Comparison of ENCODE assay signal across 8 cellular contexts in genomic region chr6:24774696-24775519, GRCh38. TPM values are rescaled to one million over a fixed set of nuclear protein-coding genes. Genes with fewer than 3 reads are reported as not detected.
DNase-seq lines count a peak whose midpoint lies in the region; ATAC-seq and TF ChIP-seq lines count a peak whose summit lies in the region.

GMNN (plus strand) TSS chr6:24774937; CDS start chr6:24777247, 2,310 bp downstream.

- no peak for TF ChIP-seq CTCF in Loucy (conservative IDR thresholded peaks at IDR 0.05; ENCODE audit: low read length)
- TF ChIP-seq CTCF in RWPE2 (IDR thresholded peaks at IDR 0.05; ENCODE audit: poor library complexity, severe bottlenecking): no peak
- TF ChIP-seq CTCF in fibroblast of mammary gland (conservative IDR thresholded peaks at IDR 0.05; ENCODE audit: control insufficient read depth, insufficient read depth, low read depth, low read length): no peak

- peak within 1 kb of the TSS; percentile 95 for H3K9ac ChIP-seq in Loucy (ENCODE audit: low read depth, low read length, poor library complexity, severe bottlenecking)

- H3K27me3 ChIP-seq in H7 (ENCODE audit: control insufficient read depth, insufficient read depth, low read length) (no peaks in the 10 kb centered on the region), Loucy (ENCODE audit: insufficient read depth, low read length, poor library complexity, severe bottlenecking) (no peaks in the 10 kb centered on the region), RWPE2 (ENCODE audit: insufficient read depth, poor library complexity, severe bottlenecking) (no peaks in the 10 kb centered on the region)

- DNase-seq in ELR (ENCODE audit: low read depth): peak; percentile 97
- DNase-seq in H7: peak; percentile 97
- DNase-seq in RWPE2 (ENCODE audit: low spot score): peak; percentile 96
- peak; percentile 95 for DNase-seq in activated T-helper 2 cell treated with anti-CD3 and anti-CD28 coated beads, Interferon-gamma antibody, Interleukin-2, Interleukin-4, amounts not matched to agents 10 μg/mL and 5 μg/mL and 100 μg/mL, durations not matched to agents 14 hours and 24 hours and 36 hours (ENCODE audit: low spot score)
- peak; percentile 91 for DNase-seq in fibroblast of mammary gland (ENCODE audit: low read depth)
- peak; percentile 93 to 99 (median 96) for DNase-seq in naive thymus-derived CD8-positive, alpha-beta T cell
- DNase-seq in stimulated activated naive B cell treated with anti-CD40 and anti-IgM and Interleukin-4, amounts not matched to agents 10 μg/mL and 1 μg/mL and 100 μg/mL, for 72 hours: peak; percentile 94

- peak within 1 kb of the TSS; percentile 98 for H3K4me2 ChIP-seq in Loucy (ENCODE audit: low read depth, low read length, poor library complexity, severe bottlenecking)

- H3F3A ChIP-seq in Loucy (ENCODE audit: low read depth): no peaks in the 10 kb centered on the region

- H3K4me3 ChIP-seq in H7 (ENCODE audit: insufficient read depth, low read depth, low read length): peak within 1 kb of the TSS; percentile 100
- H3K4me3 ChIP-seq in Loucy (ENCODE audit: low read length, poor library complexity, severe bottlenecking): peak within 1 kb of the TSS; percentile 92
- peak within 1 kb of the TSS; percentile 92 for H3K4me3 ChIP-seq in RWPE2 (ENCODE audit: severe bottlenecking)
- peak within 1 kb of the TSS; percentile 87 for H3K4me3 ChIP-seq in fibroblast of mammary gland (ENCODE audit: control insufficient read depth, low read depth, low read length)

- H3K79me2 ChIP-seq in Loucy (ENCODE audit: insufficient read depth, low read length): peaks cover 47% of the 10 kb centered on the region

- POLR2A ChIA-PET in naive thymus-derived CD8-positive, alpha-beta T cell (lab: Charles Lee): interaction anchor here (0.6 to 2.8 kb wide), 4 partner anchors 53 to 234 kb away, joined by 3 to 15 read pairs (median 4); no protein-coding TSS in a partner anchor

- peak within 1 kb of the TSS; percentile 85 for H3K27ac ChIP-seq in RWPE2 (ENCODE audit: poor library complexity, severe bottlenecking)

- H3K36me3 Mint-ChIP-seq in activated T-helper 2 cell treated with anti-CD3 and anti-CD28 coated beads, Interferon-gamma antibody, Interleukin-2, Interleukin-4, amounts not matched to agents 10 μg/mL and 5 μg/mL and 100 μg/mL, durations not matched to agents 14 hours and 24 hours and 36 hours (ENCODE audit: low read depth): peaks cover 31% of the 10 kb centered on the region
- H3K36me3 Mint-ChIP-seq in naive thymus-derived CD8-positive, alpha-beta T cell: peaks cover 0 to 3% (median 0%) of the 10 kb centered on the region in 3 donors
- peaks cover 7 to 9% of the 10 kb centered on the region in 2 donors for H3K36me3 Mint-ChIP-seq in stimulated activated naive B cell treated with anti-CD40 and anti-IgM and Interleukin-4, amounts not matched to agents 10 μg/mL and 1 μg/mL and 100 μg/mL, for 72 hours

- H4K20me1 ChIP-seq in Loucy (ENCODE audit: insufficient read depth, low read length, poor library complexity, severe bottlenecking): peaks cover 49% of the 10 kb centered on the region

- peaks cover 30% of the 10 kb centered on the region for H3K4me1 Mint-ChIP-seq in activated T-helper 2 cell treated with anti-CD3 and anti-CD28 coated beads, Interferon-gamma antibody, Interleukin-2, Interleukin-4, amounts not matched to agents 10 μg/mL and 5 μg/mL and 100 μg/mL, durations not matched to agents 14 hours and 24 hours and 36 hours (ENCODE audit: low read depth)
- H3K4me1 Mint-ChIP-seq in naive thymus-derived CD8-positive, alpha-beta T cell: peaks cover 7 to 31% (median 17%) of the 10 kb centered on the region in 4 donors
- H3K4me1 Mint-ChIP-seq in stimulated activated naive B cell treated with anti-CD40 and anti-IgM and Interleukin-4, amounts not matched to agents 10 μg/mL and 1 μg/mL and 100 μg/mL, for 72 hours: peaks cover 6 to 17% of the 10 kb centered on the region in 2 donors

- no peaks in the 10 kb centered on the region; the same call in 1 of the 2 replicates for H3K36me3 ChIP-seq in H7 (replicated peaks; ENCODE audit: control insufficient read depth, insufficient read depth, low read length)
- H3K36me3 ChIP-seq in Loucy (ENCODE audit: insufficient read depth, low read length): peaks cover 7% of the 10 kb centered on the region; the same call in 1 of the 2 replicates
- peaks cover 37% of the 10 kb centered on the region for H3K36me3 ChIP-seq in RWPE2 (ENCODE audit: low read depth)

- no peaks in the 10 kb centered on the region for H3K9me3 Mint-ChIP-seq in activated T-helper 2 cell treated with anti-CD3 and anti-CD28 coated beads, Interferon-gamma antibody, Interleukin-2, Interleukin-4, amounts not matched to agents 10 μg/mL and 5 μg/mL and 100 μg/mL, durations not matched to agents 14 hours and 24 hours and 36 hours
- H3K9me3 Mint-ChIP-seq in naive thymus-derived CD8-positive, alpha-beta T cell: no peaks in the 10 kb centered on the region
- H3K9me3 Mint-ChIP-seq in stimulated activated naive B cell treated with anti-CD40 and anti-IgM and Interleukin-4, amounts not matched to agents 10 μg/mL and 1 μg/mL and 100 μg/mL, for 72 hours: no peaks in the 10 kb centered on the region

- H3K27ac Mint-ChIP-seq in activated T-helper 2 cell treated with anti-CD3 and anti-CD28 coated beads, Interferon-gamma antibody, Interleukin-2, Interleukin-4, amounts not matched to agents 10 μg/mL and 5 μg/mL and 100 μg/mL, durations not matched to agents 14 hours and 24 hours and 36 hours: peak within 1 kb of the TSS; percentile 98
- peak within 1 kb of the TSS; percentile 87 to 99 (median 98) for H3K27ac Mint-ChIP-seq in naive thymus-derived CD8-positive, alpha-beta T cell
- H3K27ac Mint-ChIP-seq in stimulated activated naive B cell treated with anti-CD40 and anti-IgM and Interleukin-4, amounts not matched to agents 10 μg/mL and 1 μg/mL and 100 μg/mL, for 72 hours: peak within 1 kb of the TSS; percentile 99

- peak within 1 kb of the TSS; percentile 86 for H2AFZ ChIP-seq in Loucy (ENCODE audit: low read length)

- H3K27me3 Mint-ChIP-seq in activated T-helper 2 cell treated with anti-CD3 and anti-CD28 coated beads, Interferon-gamma antibody, Interleukin-2, Interleukin-4, amounts not matched to agents 10 μg/mL and 5 μg/mL and 100 μg/mL, durations not matched to agents 14 hours and 24 hours and 36 hours (ENCODE audit: low read depth): no peaks in the 10 kb centered on the region
- H3K27me3 Mint-ChIP-seq in naive thymus-derived CD8-positive, alpha-beta T cell: no peaks in the 10 kb centered on the region
- no peaks in the 10 kb centered on the region for H3K27me3 Mint-ChIP-seq in stimulated activated naive B cell treated with anti-CD40 and anti-IgM and Interleukin-4, amounts not matched to agents 10 μg/mL and 1 μg/mL and 100 μg/mL, for 72 hours

- H3K4me1 ChIP-seq in Loucy (ENCODE audit: insufficient read depth, low read length, poor library complexity, severe bottlenecking): peaks cover 37% of the 10 kb centered on the region
- H3K4me1 ChIP-seq in RWPE2 (ENCODE audit: insufficient read depth, poor library complexity, severe bottlenecking): peaks cover 26% of the 10 kb centered on the region

- no peaks in the 10 kb centered on the region for H3K9me3 ChIP-seq in Loucy (ENCODE audit: insufficient read depth, low read depth, low read length)
- H3K9me3 ChIP-seq in RWPE2 (ENCODE audit: severe bottlenecking): no peaks in the 10 kb centered on the region

- H3K9me2 ChIP-seq in Loucy (replicated peaks; ENCODE audit: low read depth, low read length): no peaks in the 10 kb centered on the region

- intact Hi-C loops in activated T-helper 2 cell treated with anti-CD3 and anti-CD28 coated beads, Interferon-gamma antibody, Interleukin-2, Interleukin-4, amounts not matched to agents 10 μg/mL and 5 μg/mL and 100 μg/mL, durations not matched to agents 14 hours and 24 hours and 36 hours (cut with micrococcal nuclease): loop anchor here (1.0 to 10.0 kb wide), 5 partner anchors 32 to 300 kb away; partner anchors contain the start of genes ACOT13 and TDP2

- H3K4me3 Mint-ChIP-seq in activated T-helper 2 cell treated with anti-CD3 and anti-CD28 coated beads, Interferon-gamma antibody, Interleukin-2, Interleukin-4, amounts not matched to agents 10 μg/mL and 5 μg/mL and 100 μg/mL, durations not matched to agents 14 hours and 24 hours and 36 hours (ENCODE audit: low read depth): peak within 1 kb of the TSS; percentile 98
- H3K4me3 Mint-ChIP-seq in naive thymus-derived CD8-positive, alpha-beta T cell: peak within 1 kb of the TSS; percentile 96 to 100 (median 98)
- H3K4me3 Mint-ChIP-seq in stimulated activated naive B cell treated with anti-CD40 and anti-IgM and Interleukin-4, amounts not matched to agents 10 μg/mL and 1 μg/mL and 100 μg/mL, for 72 hours: peak within 1 kb of the TSS; percentile 97 to 99

- peak; percentile 95 for ATAC-seq in RWPE2 (ENCODE audit: low read depth)
- peak; percentile 92 to 93 for ATAC-seq in naive thymus-derived CD8-positive, alpha-beta T cell
- ATAC-seq in stimulated activated naive B cell treated with anti-CD40 and anti-IgM and Interleukin-4, amounts not matched to agents 10 μg/mL and 1 μg/mL and 100 μg/mL, for 72 hours (replicated peaks): peak; percentile 93 to 94

RNA-seq across cellular contexts. Expression of gene GMNN, which starts in this region (rescaled TPM):
- total RNA-seq in H7 (2014; rRNA removed; shearing (Covaris generic)): 75.3 and 91.8 TPM in 2 replicates
- total RNA-seq in activated T-helper 2 cell treated with anti-CD3 and anti-CD28 coated beads, Interferon-gamma antibody, Interleukin-2, Interleukin-4, amounts not matched to agents 10 μg/mL and 5 μg/mL and 100 μg/mL, durations not matched to agents 14 hours and 24 hours and 36 hours: 68.5 and 71.5 TPM in 2 replicates
- total RNA-seq in naive thymus-derived CD8-positive, alpha-beta T cell: 1 to 10 TPM; 3.4 to 3.6 TPM
- polyA plus RNA-seq in naive thymus-derived CD8-positive, alpha-beta T cell: 1 to 10 TPM; 4.0 to 5.3 (median 4.3) TPM

Comparison
In these comparisons a context has a peak if more than half of its experiments do, and no peak if none do; other contexts are left out.
1. Peak in every context shown above with its lines: DNase-seq, ATAC-seq, H3K4me3 ChIP-seq and H3K27ac ChIP-seq.
2. RNA of gene GMNN (total RNA-seq): 75.3 to 91.8 TPM in H7 and 68.5 to 71.5 TPM in activated T-helper 2 cell treated with anti-CD3 and anti-CD28 coated beads, Interferon-gamma antibody, Interleukin-2, Interleukin-4, amounts not matched to agents 10 μg/mL and 5 μg/mL and 100 μg/mL, durations not matched to agents 14 hours and 24 hours and 36 hours; 3.4 to 3.6 TPM in naive thymus-derived CD8-positive, alpha-beta T cell; every median in the first group is over 10 times any median in the second.